Comparison of ENCODE assay signal across 29 cellular contexts in the genomic region with DNA sequence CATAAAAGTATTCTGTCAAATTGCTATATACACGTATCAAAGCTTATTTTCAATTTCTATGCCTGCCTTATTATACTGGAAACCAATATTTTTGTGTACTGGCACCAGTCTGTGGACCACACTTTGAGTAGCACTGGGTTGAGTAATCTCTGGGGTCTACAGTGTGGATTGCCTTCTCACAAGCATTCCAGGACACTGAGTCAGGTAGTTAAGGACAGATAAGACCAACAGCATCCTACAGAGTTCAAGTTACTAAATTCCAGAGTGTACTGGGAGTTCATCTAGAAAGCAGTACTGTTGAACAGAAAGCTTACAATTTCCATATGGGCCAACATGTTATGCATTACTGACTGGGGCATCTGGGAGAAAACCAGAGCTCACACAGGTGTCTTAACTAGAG.
DNase-seq lines count a peak whose midpoint lies in the region; ATAC-seq and TF ChIP-seq lines count a peak whose summit lies in the region.
"Had no signal": no experiment of that assay in that cellular context is flagged by ENCODE, and none has a peak within 500 bp of the region (broad histone marks: within the 10 kb centered on the region; RNA-seq: fewer than 3 reads in every experiment).

No MANE protein-coding gene starts in this region.

- TF ChIP-seq CTCF in astrocyte of the spinal cord (IDR thresholded peaks at IDR 0.05; ENCODE audit: low read depth, low read length) = no peak
- no peak for TF ChIP-seq CTCF in kidney epithelial cell (IDR thresholded peaks at IDR 0.05; ENCODE audit: insufficient read depth, low read length, poor library complexity, severe bottlenecking)
- no peak for TF ChIP-seq CTCF in tibial artery (IDR thresholded peaks at IDR 0.05)

- DNase-seq in ACHN = peak; percentile 38
- peak; percentile 66 for DNase-seq in HT1080 (ENCODE audit: low read depth)
- peak; percentile 28 for DNase-seq in astrocyte of the spinal cord (ENCODE audit: low read depth, low spot score)
- peak; percentile 1 for DNase-seq in kidney epithelial cell (ENCODE audit: low read depth)
- no peak for DNase-seq in tibial artery
- no peak for DNase-seq in activated CD4-positive, alpha-beta T cell treated with anti-CD3 and anti-CD28 coated beads for 4 hours
- DNase-seq: activated CD8-positive, alpha-beta memory T cell treated with anti-CD3 and anti-CD28 coated beads, Interleukin-2, amount 10 ng/mL, durations not matched to agents 7 days and 5 days; activated T-cell treated with anti-CD3 and anti-CD28 coated beads, Interleukin-2, amount 50 U/mL, for 48 hours; BE2C; dermis blood vessel endothelial cell; DMS153; GDM1; H9; hippocampal formation; immature natural killer cell; midbrain; NCI-H187; NCI-H526 treated with DMSO at 0.1 percent for 48 hours; ovary; Peyer's patch; T-helper 9 cell had no signal

- intact Hi-C loops in tibial artery (cut with DNase I; ENCODE audit: low total_unique reads) = no loop called here

- H3K36me3 ChIP-seq in kidney epithelial cell (ENCODE audit: control insufficient read depth, insufficient read depth, low read length) = no peaks in the 10 kb centered on the region
- no peaks in the 10 kb centered on the region for H3K36me3 ChIP-seq in tibial artery
- H3K36me3 ChIP-seq: BE2C, esophagus muscularis mucosa, gastroesophageal sphincter, ovary, Peyer's patch, tibial nerve had no signal

- H3K9me3 ChIP-seq in tibial artery = no peaks in the 10 kb centered on the region
- H3K9me3 ChIP-seq: A549, BE2C, esophagus muscularis mucosa, gastroesophageal sphincter, ovary, Peyer's patch, tibial nerve had no signal

- no peaks in the 10 kb centered on the region for H3K4me1 ChIP-seq in tibial artery
- H3K4me1 ChIP-seq: A549, BE2C, esophagus muscularis mucosa, gastroesophageal sphincter, Peyer's patch, tibial nerve had no signal

- no peak overlapping the region for H3K4me3 ChIP-seq in astrocyte of the spinal cord (ENCODE audit: low read depth, low read length)
- H3K4me3 ChIP-seq in kidney epithelial cell (ENCODE audit: low read depth, low read length) = no peak overlapping the region
- no peak overlapping the region for H3K4me3 ChIP-seq in tibial artery
- H3K4me3 ChIP-seq: A549, esophagus muscularis mucosa, gastroesophageal sphincter, ovary, Peyer's patch, tibial nerve had no signal

- H3K27ac ChIP-seq in tibial artery = no peak overlapping the region
- H3K27ac ChIP-seq: A549, esophagus muscularis mucosa, gastroesophageal sphincter, ovary, Peyer's patch, tibial nerve had no signal

- ATAC-seq in HG03095 (IDR thresholded peaks at IDR 0.05; ENCODE audit: unreplicated experiment) = no peak
- ATAC-seq in GM21717 (IDR thresholded peaks at IDR 0.05; ENCODE audit: unreplicated experiment) = no peak
- ATAC-seq: A549; activated CD8-positive, alpha-beta memory T cell treated with anti-CD3 and anti-CD28 coated beads, Interleukin-2, amount 10 ng/mL, durations not matched to agents 7 days and 5 days; gastroesophageal sphincter; natural killer cell treated with Interleukin-12 subunit alpha and Interleukin-12 subunit beta and Interleukin-15 and Interleukin-18, amount 100 ng/mL, for 72 hours; WTC11 had no signal

- H3K27me3 ChIP-seq in kidney epithelial cell (ENCODE audit: control insufficient read depth, insufficient read depth, low read length) (no peaks in the 10 kb centered on the region), tibial artery (no peaks in the 10 kb centered on the region)
- H3K27me3 ChIP-seq: BE2C, esophagus muscularis mucosa, gastroesophageal sphincter, ovary, Peyer's patch, tibial nerve had no signal

- in situ Hi-C loops in ACHN (cut with HindIII; ENCODE audit: low pct_ligation_motif_present, low pct_unique_long_range_greater_than_20kb, low sequenced_read_pairs) = no loop called here
- in situ Hi-C loops in astrocyte of the spinal cord (cut with HindIII; ENCODE audit: low sequenced_read_pairs) = no loop called here

Comparison
In these comparisons a context has a peak if more than half of its experiments do, and no peak if none do; other contexts are left out.
1. DNase-seq: peak in ACHN (single experiment), HT1080 (single experiment), astrocyte of the spinal cord (single experiment) and kidney epithelial cell (single experiment); none in tibial artery (0 of 2) and activated CD4-positive, alpha-beta T cell treated with anti-CD3 and anti-CD28 coated beads for 4 hours (0 of 2).